In genomic region chr4:127672111-127672510, GRCh38 we compare ENCODE assay signal across 36 cellular contexts. TPM values are rescaled to one million over a fixed set of nuclear protein-coding genes. Genes with fewer than 3 reads are reported as not detected.
"Had no signal": no experiment of that assay in that cellular context is flagged by ENCODE, and none has a peak within 500 bp of the region (broad histone marks: within the 10 kb centered on the region; RNA-seq: fewer than 3 reads in every experiment).

No MANE protein-coding gene starts in this region.

- DNase-seq: activated CD4-positive, alpha-beta memory T cell treated with anti-CD3 and anti-CD28 coated beads, Interleukin-2, amount 10 ng/mL, durations not matched to agents 7 days and 5 days; activated CD4-positive, alpha-beta T cell treated with anti-CD3 and anti-CD28 coated beads for 1 hour; activated CD4-positive, alpha-beta T cell treated with anti-CD3 and anti-CD28 coated beads for 36 hours; activated CD4-positive, alpha-beta T cell treated with anti-CD3 and anti-CD28 coated beads for 48 hours; activated CD4-positive, alpha-beta T cell treated with anti-CD3 and anti-CD28 coated beads, Interleukin-2, amount 10 ng/mL, durations not matched to agents 7 days and 5 days; activated CD4-positive, alpha-beta T cell treated with anti-CD3 and anti-CD28 coated beads, Interleukin-2, amount 50 U/mL, for 48 hours; activated CD4-positive, CD25-positive, alpha-beta regulatory T cell; activated CD8-positive, alpha-beta memory T cell treated with anti-CD3 and anti-CD28 coated beads for 24 hours; activated CD8-positive, alpha-beta memory T cell treated with anti-CD3 and anti-CD28 coated beads, Interleukin-2, amount 10 ng/mL, durations not matched to agents 7 days and 5 days; activated CD8-positive, alpha-beta memory T cell treated with anti-CD3 and anti-CD28 coated beads, Interleukin-2, amount 50 U/mL, for 48 hours; activated CD8-positive, alpha-beta T cell treated with anti-CD3 and anti-CD28 coated beads, Interleukin-2, amount 10 ng/mL, durations not matched to agents 7 days and 5 days; activated effector memory CD4-positive, alpha-beta T cell treated with Interleukin-2 at 50 U/mL for 16 hours; activated gamma-delta T cell; activated naive CD4-positive, alpha-beta T cell; activated naive CD4-positive, alpha-beta T cell treated with anti-CD3 and anti-CD28 coated beads for 36 hours; activated naive CD4-positive, alpha-beta T cell treated with anti-CD3 and anti-CD28 coated beads, Interleukin-2, amount 50 U/mL, for 16 hours; activated naive CD8-positive, alpha-beta T cell treated with anti-CD3 and anti-CD28 coated beads for 36 hours; activated T-cell treated with anti-CD3 and anti-CD28 coated beads, Interleukin-2, amount 50 U/mL, for 24 hours; activated T-cell treated with anti-CD3 and anti-CD28 coated beads, Interleukin-2, amount 50 U/mL, for 48 hours; adrenal gland; amniotic stem cell; aorta; body of pancreas; brain microvascular endothelial cell; central memory CD4-positive, alpha-beta T cell; T-helper 1 cell; T1000 had no signal

- H3K9me3 Mint-ChIP-seq: activated CD4-positive, alpha-beta T cell treated with anti-CD3 and anti-CD28 coated beads, Interleukin-2, amount 10 ng/mL, durations not matched to agents 7 days and 5 days; activated naive CD4-positive, alpha-beta T cell treated with anti-CD3 and anti-CD28 coated beads for 36 hours; activated naive CD4-positive, alpha-beta T cell treated with anti-CD3 and anti-CD28 coated beads, Interleukin-2, amount 50 U/mL, for 72 hours; activated naive CD8-positive, alpha-beta T cell treated with anti-CD3 and anti-CD28 coated beads for 36 hours; activated T-cell treated with anti-CD3 and anti-CD28 coated beads, Interleukin-2, amount 50 U/mL, for 24 hours; activated T-helper 2 cell treated with anti-CD3 and anti-CD28 coated beads, Interferon-gamma antibody, Interleukin-2, Interleukin-4, amounts not matched to agents 10 μg/mL and 5 μg/mL and 100 μg/mL, durations not matched to agents 14 hours and 24 hours and 36 hours; T-helper 1 cell treated with Interleukin-12 subunit alpha and Interleukin-12 subunit beta and Interleukin-4 antibody, amounts not matched to agents 30 μg/mL and 1 μg/mL, for 36 hours had no signal

- H3K27me3 Mint-ChIP-seq: activated CD4-positive, alpha-beta memory T cell treated with anti-CD3 and anti-CD28 coated beads, Interleukin-2, amount 10 ng/mL, durations not matched to agents 7 days and 5 days; activated CD4-positive, alpha-beta T cell treated with anti-CD3 and anti-CD28 coated beads for 36 hours; activated CD4-positive, alpha-beta T cell treated with anti-CD3 and anti-CD28 coated beads, Interleukin-2, amount 10 ng/mL, durations not matched to agents 7 days and 5 days; activated CD8-positive, alpha-beta memory T cell treated with anti-CD3 and anti-CD28 coated beads, Interleukin-2, amount 10 ng/mL, durations not matched to agents 7 days and 5 days; activated naive CD8-positive, alpha-beta T cell treated with anti-CD3 and anti-CD28 coated beads for 36 hours; activated T-cell treated with anti-CD3 and anti-CD28 coated beads, Interleukin-2, amount 50 U/mL, for 24 hours had no signal

- H3K9me3 ChIP-seq: adrenal gland, body of pancreas, breast epithelium had no signal

- FAIRE-seq: astrocyte had no signal

- H3K27me3 ChIP-seq: adrenal gland, body of pancreas, brain microvascular endothelial cell, breast epithelium had no signal

- H3K4me3 Mint-ChIP-seq: activated CD4-positive, alpha-beta memory T cell treated with anti-CD3 and anti-CD28 coated beads, Interleukin-2, amount 10 ng/mL, durations not matched to agents 7 days and 5 days; activated CD4-positive, alpha-beta T cell treated with anti-CD3 and anti-CD28 coated beads for 36 hours; activated CD4-positive, alpha-beta T cell treated with anti-CD3 and anti-CD28 coated beads, Interleukin-2, amount 10 ng/mL, durations not matched to agents 7 days and 5 days; activated CD8-positive, alpha-beta memory T cell treated with anti-CD3 and anti-CD28 coated beads, Interleukin-2, amount 10 ng/mL, durations not matched to agents 7 days and 5 days; activated CD8-positive, alpha-beta T cell treated with anti-CD3 and anti-CD28 coated beads, Interleukin-2, amount 10 ng/mL, durations not matched to agents 7 days and 5 days; activated naive CD4-positive, alpha-beta T cell treated with anti-CD3 and anti-CD28 coated beads for 36 hours; activated naive CD8-positive, alpha-beta T cell treated with anti-CD3 and anti-CD28 coated beads for 36 hours; activated T-cell treated with anti-CD3 and anti-CD28 coated beads, Interleukin-2, amount 50 U/mL, for 24 hours; T-helper 1 cell treated with Interleukin-12 subunit alpha and Interleukin-12 subunit beta and Interleukin-4 antibody, amounts not matched to agents 30 μg/mL and 1 μg/mL, for 36 hours had no signal

- H3K27ac ChIP-seq: adrenal gland, body of pancreas, brain microvascular endothelial cell, breast epithelium, VCaP had no signal

- H3K4me1 ChIP-seq: adrenal gland, body of pancreas, breast epithelium had no signal

- H3K4me1 Mint-ChIP-seq: activated CD4-positive, alpha-beta memory T cell treated with anti-CD3 and anti-CD28 coated beads, Interleukin-2, amount 10 ng/mL, durations not matched to agents 7 days and 5 days; activated CD4-positive, alpha-beta T cell treated with anti-CD3 and anti-CD28 coated beads for 36 hours; activated CD4-positive, alpha-beta T cell treated with anti-CD3 and anti-CD28 coated beads, Interleukin-2, amount 10 ng/mL, durations not matched to agents 7 days and 5 days; activated CD8-positive, alpha-beta memory T cell treated with anti-CD3 and anti-CD28 coated beads, Interleukin-2, amount 10 ng/mL, durations not matched to agents 7 days and 5 days; activated naive CD8-positive, alpha-beta T cell treated with anti-CD3 and anti-CD28 coated beads for 36 hours had no signal

- H3K27ac Mint-ChIP-seq: activated CD4-positive, alpha-beta memory T cell treated with anti-CD3 and anti-CD28 coated beads, Interleukin-2, amount 10 ng/mL, durations not matched to agents 7 days and 5 days; activated CD4-positive, alpha-beta T cell treated with anti-CD3 and anti-CD28 coated beads for 36 hours; activated CD4-positive, alpha-beta T cell treated with anti-CD3 and anti-CD28 coated beads, Interleukin-2, amount 10 ng/mL, durations not matched to agents 7 days and 5 days; activated CD8-positive, alpha-beta memory T cell treated with anti-CD3 and anti-CD28 coated beads, Interleukin-2, amount 10 ng/mL, durations not matched to agents 7 days and 5 days; activated CD8-positive, alpha-beta T cell treated with anti-CD3 and anti-CD28 coated beads, Interleukin-2, amount 10 ng/mL, durations not matched to agents 7 days and 5 days; activated naive CD4-positive, alpha-beta T cell treated with anti-CD3 and anti-CD28 coated beads for 36 hours; activated naive CD4-positive, alpha-beta T cell treated with anti-CD3 and anti-CD28 coated beads, Interleukin-2, amount 50 U/mL, for 72 hours; activated naive CD8-positive, alpha-beta T cell treated with anti-CD3 and anti-CD28 coated beads for 36 hours; activated T-cell treated with anti-CD3 and anti-CD28 coated beads, Interleukin-2, amount 50 U/mL, for 24 hours; activated T-helper 2 cell treated with anti-CD3 and anti-CD28 coated beads, Interferon-gamma antibody, Interleukin-2, Interleukin-4, amounts not matched to agents 10 μg/mL and 5 μg/mL and 100 μg/mL, durations not matched to agents 14 hours and 24 hours and 36 hours; T-helper 1 cell treated with Interleukin-12 subunit alpha and Interleukin-12 subunit beta and Interleukin-4 antibody, amounts not matched to agents 30 μg/mL and 1 μg/mL, for 36 hours had no signal

- H3K4me3 ChIP-seq: adrenal gland, body of pancreas, breast epithelium had no signal

- H3K36me3 Mint-ChIP-seq: activated CD8-positive, alpha-beta memory T cell treated with anti-CD3 and anti-CD28 coated beads, Interleukin-2, amount 10 ng/mL, durations not matched to agents 7 days and 5 days; activated naive CD4-positive, alpha-beta T cell treated with anti-CD3 and anti-CD28 coated beads, Interleukin-2, amount 50 U/mL, for 72 hours; activated naive CD8-positive, alpha-beta T cell treated with anti-CD3 and anti-CD28 coated beads for 36 hours had no signal

- H3K36me3 ChIP-seq: adrenal gland, brain microvascular endothelial cell, breast epithelium had no signal

RNA-seq across cellular contexts. Expression of gene INTU, which starts 39.4 kb away (rescaled TPM):
- total RNA-seq: activated CD4-positive, alpha-beta memory T cell treated with anti-CD3 and anti-CD28 coated beads, Interleukin-2, amount 10 ng/mL, durations not matched to agents 7 days and 5 days; activated T-helper 2 cell treated with anti-CD3 and anti-CD28 coated beads, Interferon-gamma antibody, Interleukin-2, Interleukin-4, amounts not matched to agents 10 μg/mL and 5 μg/mL and 100 μg/mL, durations not matched to agents 14 hours and 24 hours and 36 hours had no signal

RNA-seq across cellular contexts. Expression of gene SLC25A31, which starts 58.1 kb away (rescaled TPM):
- total RNA-seq: activated CD4-positive, alpha-beta memory T cell treated with anti-CD3 and anti-CD28 coated beads, Interleukin-2, amount 10 ng/mL, durations not matched to agents 7 days and 5 days; activated CD4-positive, alpha-beta T cell treated with anti-CD3 and anti-CD28 coated beads for 36 hours; activated CD4-positive, alpha-beta T cell treated with anti-CD3 and anti-CD28 coated beads, Interleukin-2, amount 10 ng/mL, durations not matched to agents 7 days and 5 days; activated CD8-positive, alpha-beta memory T cell treated with anti-CD3 and anti-CD28 coated beads, Interleukin-2, amount 10 ng/mL, durations not matched to agents 7 days and 5 days; activated CD8-positive, alpha-beta T cell treated with anti-CD3 and anti-CD28 coated beads, Interleukin-2, amount 10 ng/mL, durations not matched to agents 7 days and 5 days; activated naive CD4-positive, alpha-beta T cell treated with anti-CD3 and anti-CD28 coated beads for 36 hours; activated naive CD4-positive, alpha-beta T cell treated with anti-CD3 and anti-CD28 coated beads, Interleukin-2, amount 50 U/mL, for 72 hours; activated naive CD8-positive, alpha-beta T cell treated with anti-CD3 and anti-CD28 coated beads for 36 hours; activated T-helper 2 cell treated with anti-CD3 and anti-CD28 coated beads, Interferon-gamma antibody, Interleukin-2, Interleukin-4, amounts not matched to agents 10 μg/mL and 5 μg/mL and 100 μg/mL, durations not matched to agents 14 hours and 24 hours and 36 hours; adrenal gland; aorta; astrocyte; body of pancreas; breast epithelium; cardiac septum; cerebellum; T-helper 2 cell treated with Interferon-gamma antibody and Interleukin-4, amounts not matched to agents 100 ng/mL and 5 ng/mL, for 36 hours had no signal
- polyA plus RNA-seq: adrenal gland, aorta had no signal
